ENCODE assay signal across 12 cellular contexts in the genomic region with DNA sequence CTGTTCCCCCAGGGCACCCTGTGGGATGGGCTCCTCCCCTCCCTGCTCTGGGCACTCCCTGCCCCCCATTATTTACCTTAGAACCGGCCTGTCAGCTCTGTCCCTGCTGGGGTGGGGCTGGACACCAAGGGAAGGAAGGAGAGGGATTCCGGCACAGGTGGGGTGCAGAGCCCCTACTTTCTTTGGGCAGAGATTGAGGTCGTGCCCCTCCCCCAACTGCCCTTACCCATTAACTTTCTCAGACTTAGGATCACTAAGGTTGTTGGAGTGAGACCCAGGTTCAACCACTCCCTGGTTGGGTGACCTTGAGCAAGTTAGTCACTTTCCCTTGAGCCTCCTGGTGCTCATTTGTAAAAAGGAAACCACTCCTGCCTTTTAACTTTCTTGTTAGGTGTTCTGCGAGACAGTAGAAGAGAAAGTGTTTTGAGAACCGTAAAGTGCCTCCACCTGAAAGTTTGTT. TPM values are rescaled to one million over a fixed set of nuclear protein-coding genes. Genes with fewer than 3 reads are reported as not detected.
DNase-seq lines count a peak whose midpoint lies in the region; ATAC-seq lines count a peak whose summit lies in the region.
"Had no signal": no experiment of that assay in that cellular context is flagged by ENCODE, and none has a peak within 500 bp of the region (broad histone marks: within the 10 kb centered on the region; RNA-seq: fewer than 3 reads in every experiment).

No MANE protein-coding gene starts in this region.

- H3K9me3 Mint-ChIP-seq in activated naive CD8-positive, alpha-beta T cell treated with anti-CD3 and anti-CD28 coated beads, Interleukin-2, amount 50 U/mL, for 24 hours = no peaks in the 10 kb centered on the region

- peak overlapping the region; percentile 85 for H3K27ac ChIP-seq in thymus (ENCODE audit: low read depth)
- H3K27ac ChIP-seq: HL-60 had no signal

- peak; percentile 17 for ATAC-seq in activated naive CD8-positive, alpha-beta T cell treated with anti-CD3 and anti-CD28 coated beads, Interleukin-2, amount 50 U/mL, for 24 hours
- ATAC-seq in HG03571 (IDR thresholded peaks at IDR 0.05; ENCODE audit: unreplicated experiment) = no peak
- ATAC-seq in GM19328 (IDR thresholded peaks at IDR 0.05; ENCODE audit: unreplicated experiment) = no peak
- ATAC-seq: stimulated activated naive CD8-positive, alpha-beta T cell treated with anti-CD3 and anti-CD28 coated beads, Interleukin-15, Interleukin-2, amounts not matched to agents 100 U/mL and 50 U/mL, for 24 hours had no signal

- peaks cover under 1% of the 10 kb centered on the region for H3K27me3 Mint-ChIP-seq in activated naive CD8-positive, alpha-beta T cell treated with anti-CD3 and anti-CD28 coated beads, Interleukin-2, amount 50 U/mL, for 24 hours

- peaks cover 2% of the 10 kb centered on the region for H3K27me3 ChIP-seq in thymus (ENCODE audit: control insufficient read depth, insufficient read depth)

- peak in 2 of 3 experiments; percentile 36 to 38 for DNase-seq in NCI-H1417 (lab: John Stamatoyannopoulos, UW)
- no peak for DNase-seq in NCI-H1417 treated with DMSO at 0.1 percent for 48 hours (lab: John Stamatoyannopoulos, UW)
- no peak for DNase-seq in activated naive CD8-positive, alpha-beta T cell treated with anti-CD3 and anti-CD28 coated beads, Interleukin-2, amount 50 U/mL, for 24 hours
- peak; percentile 57 for DNase-seq in left kidney (ENCODE audit: low read depth, low spot score)
- no peak for DNase-seq in kidney glomerular epithelial cell (lab: John Stamatoyannopoulos, UW)
- DNase-seq: amygdala; NCI-H2227 treated with DMSO at 0.1 percent for 48 hours; stimulated activated naive CD8-positive, alpha-beta T cell treated with anti-CD3 and anti-CD28 coated beads, Interleukin-15, Interleukin-2, amounts not matched to agents 100 U/mL and 50 U/mL, for 24 hours had no signal

- peaks cover 25% of the 10 kb centered on the region for H3K4me1 Mint-ChIP-seq in activated naive CD8-positive, alpha-beta T cell treated with anti-CD3 and anti-CD28 coated beads, Interleukin-2, amount 50 U/mL, for 24 hours

- H3K4me1 ChIP-seq in thymus (ENCODE audit: control insufficient read depth, insufficient read depth, low read length) = peaks cover 9% of the 10 kb centered on the region

- H3K36me3 Mint-ChIP-seq in activated naive CD8-positive, alpha-beta T cell treated with anti-CD3 and anti-CD28 coated beads, Interleukin-2, amount 50 U/mL, for 24 hours (ENCODE audit: low read depth) = no peaks in the 10 kb centered on the region

- no peaks in the 10 kb centered on the region for H3K9me3 ChIP-seq in thymus (ENCODE audit: control insufficient read depth)

- no peak overlapping the region for H3K4me3 ChIP-seq in thymus (ENCODE audit: low read length)

- no peak overlapping the region for H3K4me3 Mint-ChIP-seq in activated naive CD8-positive, alpha-beta T cell treated with anti-CD3 and anti-CD28 coated beads, Interleukin-2, amount 50 U/mL, for 24 hours

- no peak overlapping the region for H3K27ac Mint-ChIP-seq in activated naive CD8-positive, alpha-beta T cell treated with anti-CD3 and anti-CD28 coated beads, Interleukin-2, amount 50 U/mL, for 24 hours

- no peaks in the 10 kb centered on the region for H3K36me3 ChIP-seq in thymus (ENCODE audit: control insufficient read depth, insufficient read depth)

- 77% methylated on average over 5 of the region's 5 CpGs for WGBS in thymus

RNA-seq across cellular contexts. Expression of a gene that starts 57.0 kb away (rescaled TPM):
- 2.5 TPM for polyA plus RNA-seq in thymus

RNA-seq across cellular contexts. Expression of a gene that starts 57.6 kb away (rescaled TPM):
- 41.7 TPM for polyA plus RNA-seq in thymus

RNA-seq across cellular contexts. Expression of a gene that starts 57.9 kb away (rescaled TPM):
- 29.1 TPM for polyA plus RNA-seq in thymus

Comparison
In these comparisons a context has a peak if more than half of its experiments do, and no peak if none do; other contexts are left out.
1. DNase-seq: peak in NCI-H1417 (2 of 3) and left kidney (single experiment); none in NCI-H1417 treated with DMSO at 0.1 percent for 48 hours (single experiment), activated naive CD8-positive, alpha-beta T cell treated with anti-CD3 and anti-CD28 coated beads, Interleukin-2, amount 50 U/mL, for 24 hours (single experiment) and kidney glomerular epithelial cell (single experiment).